In genomic region chr4:153344131-153345010, GRCh38 we compare ENCODE assay signal across 1 cellular context.
A peak's percentile ranks its signal among the peaks of the same experiment; 100 is the strongest.
TF ChIP-seq lines count a peak whose summit lies in the region.

MND1 (plus strand) TSS chr4:153344688; CDS start chr4:153344738, 50 bp downstream.

TF ChIP-seq in HepG2, 621 proteins besides CTCF, POLR2A, EP300 and RAD21 (continued from another document and continues in another):
- no peak for TF ChIP-seq ZHX2 (IDR thresholded peaks at IDR 0.05; ENCODE audit: low read depth)
- TF ChIP-seq ZHX2 (CRISPR knock-in tag; IDR thresholded peaks at IDR 0.05; ENCODE audit: borderline replicate concordance) = peak; percentile 88; the same call in 1 of the 2 replicates
- 0 out of 2 replicates have a peak, but pooled peaks have one; percentile 42 for TF ChIP-seq TMF1 (CRISPR knock-in tag; IDR thresholded peaks at IDR 0.05; ENCODE audit: low read depth)
- TF ChIP-seq ADNP (CRISPR knock-in tag; IDR thresholded peaks at IDR 0.05) = no peak
- no peak for TF ChIP-seq ZUFSP (CRISPR knock-in tag; IDR thresholded peaks at IDR 0.05; ENCODE audit: borderline replicate concordance)
- peak; percentile 17 for TF ChIP-seq TBL1XR1 (IDR thresholded peaks at IDR 0.05; ENCODE audit: borderline replicate concordance, low read length, partially characterized antibody)
- TF ChIP-seq KLF13 (CRISPR knock-in tag; IDR thresholded peaks at IDR 0.05) = 0 out of 2 replicates have a peak, but pooled peaks have one; percentile 30
- no peak for TF ChIP-seq ZNF224 (CRISPR knock-in tag; IDR thresholded peaks at IDR 0.05)
- no peak; the same call in 1 of the 2 replicates for TF ChIP-seq ZNF362 (CRISPR knock-in tag; IDR thresholded peaks at IDR 0.05; ENCODE audit: borderline replicate concordance)
- TF ChIP-seq PTBP1 (IDR thresholded peaks at IDR 0.05; ENCODE audit: low read depth, low read length, poor library complexity, severe bottlenecking) = no peak
- TF ChIP-seq ERF (CRISPR knock-in tag; IDR thresholded peaks at IDR 0.05) = peak; percentile 70
- TF ChIP-seq TCF7 (IDR thresholded peaks at IDR 0.05; ENCODE audit: low read depth) = no peak
- no peak for TF ChIP-seq STAT5B (CRISPR knock-in tag; IDR thresholded peaks at IDR 0.05)
- TF ChIP-seq ZNF30 (CRISPR knock-in tag; IDR thresholded peaks at IDR 0.05) = no peak
- TF ChIP-seq TRIM24 (CRISPR knock-in tag; IDR thresholded peaks at IDR 0.05) = no peak
- no peak for TF ChIP-seq ZMYM2 (CRISPR knock-in tag; IDR thresholded peaks at IDR 0.05)
- TF ChIP-seq ZFYVE20 (CRISPR knock-in tag; IDR thresholded peaks at IDR 0.05; ENCODE audit: borderline replicate concordance, low read depth) = no peak
- peak; percentile 91; the same call in 1 of the 2 replicates for TF ChIP-seq ZBTB7A (CRISPR knock-in tag; IDR thresholded peaks at IDR 0.05)
- TF ChIP-seq HNF4A (CRISPR knock-in tag; IDR thresholded peaks at IDR 0.05) = peak; percentile 9; the same call in 1 of the 2 replicates
- no peak for TF ChIP-seq SRF (IDR thresholded peaks at IDR 0.05; ENCODE audit: low read depth, low read length)
- TF ChIP-seq ZNF574 (CRISPR knock-in tag; IDR thresholded peaks at IDR 0.05) = peak; percentile 88
- no peak for TF ChIP-seq GATA4 (IDR thresholded peaks at IDR 0.05; ENCODE audit: borderline replicate concordance, low read depth)
- TF ChIP-seq ZNF124 (CRISPR knock-in tag; IDR thresholded peaks at IDR 0.05) = no peak
- peak; percentile 96 for TF ChIP-seq SP5 (CRISPR knock-in tag; IDR thresholded peaks at IDR 0.05; ENCODE audit: borderline replicate concordance, low read depth)
- peak; percentile 39 for TF ChIP-seq ZNF605 (CRISPR knock-in tag; IDR thresholded peaks at IDR 0.05)
- TF ChIP-seq YEATS4 (CRISPR knock-in tag; IDR thresholded peaks at IDR 0.05; ENCODE audit: borderline replicate concordance) = peak; percentile 90
- TF ChIP-seq SRY (CRISPR knock-in tag; IDR thresholded peaks at IDR 0.05) = peak; percentile 36; the same call in 1 of the 2 replicates
- peak; percentile 66 for TF ChIP-seq KMT2B (CRISPR knock-in tag; IDR thresholded peaks at IDR 0.05)
- no peak for TF ChIP-seq GLMP (CRISPR knock-in tag; IDR thresholded peaks at IDR 0.05; ENCODE audit: borderline replicate concordance)
- peak; percentile 74; the same call in 1 of the 2 replicates for TF ChIP-seq HOXD1 (CRISPR knock-in tag; IDR thresholded peaks at IDR 0.05)
- TF ChIP-seq ZNF33B (CRISPR knock-in tag; IDR thresholded peaks at IDR 0.05) = no peak; the same call in 1 of the 2 replicates
- no peak for TF ChIP-seq ZNF775 (CRISPR knock-in tag; IDR thresholded peaks at IDR 0.05; ENCODE audit: borderline replicate concordance)
- TF ChIP-seq ZSCAN30 (CRISPR knock-in tag; IDR thresholded peaks at IDR 0.05) = 0 out of 2 replicates have a peak, but pooled peaks have one; percentile 34
- no peak for TF ChIP-seq ZNF143 (CRISPR knock-in tag; IDR thresholded peaks at IDR 0.05)
- TF ChIP-seq NR3C1 (CRISPR knock-in tag; IDR thresholded peaks at IDR 0.05) = no peak
- TF ChIP-seq FOXK2 (IDR thresholded peaks at IDR 0.05) = no peak
- no peak for TF ChIP-seq ZNF670 (CRISPR knock-in tag; IDR thresholded peaks at IDR 0.05; ENCODE audit: borderline replicate concordance)
- no peak for TF ChIP-seq ZBTB44 (CRISPR knock-in tag; IDR thresholded peaks at IDR 0.05)
- TF ChIP-seq FOXO4 (CRISPR knock-in tag; conservative IDR thresholded peaks at IDR 0.05) = no peak
